8 cellular contexts compared by ENCODE assay signal in genomic region chr12:97308576-97309198, GRCh38.
DNase-seq lines count a peak whose midpoint lies in the region; ATAC-seq and TF ChIP-seq lines count a peak whose summit lies in the region.

No MANE protein-coding gene starts in this region.

- peak; percentile 39 to 69 (median 66) for TF ChIP-seq CTCF in breast epithelium (IDR thresholded peaks at IDR 0.05)

- no peaks in the 10 kb centered on the region for H3K9me3 ChIP-seq in breast epithelium

- TF ChIP-seq POLR2A in breast epithelium (IDR thresholded peaks at IDR 0.05): no peak

- H3K4me1 ChIP-seq in breast epithelium: no peaks in the 10 kb centered on the region

- peak; percentile 38 for ATAC-seq in HG02642 (IDR thresholded peaks at IDR 0.05; ENCODE audit: poor library complexity, unreplicated experiment)
- ATAC-seq in HG02981 (IDR thresholded peaks at IDR 0.05; ENCODE audit: unreplicated experiment): no peak
- ATAC-seq in HG03196 (IDR thresholded peaks at IDR 0.05; ENCODE audit: unreplicated experiment): no peak

- intact Hi-C loops in breast epithelium (cut with DNase I; ENCODE audit: low total_unique reads): no loop called here

- DNase-seq in DMS114 treated with DMSO at 0.1 percent for 48 hours (lab: John Stamatoyannopoulos, UW; ENCODE audit: unreplicated experiment) (peak; percentile 46), NCI-H526 (lab: John Stamatoyannopoulos, UW) (peak; percentile 38 to 69), breast epithelium (ENCODE audit: low spot score in 2 of 2) (no peak), medulla oblongata (ENCODE audit: extremely low spot score) (peak; percentile 83)
- DNase-seq in activated T-cell treated with anti-CD3 and anti-CD28 coated beads, Interleukin-2, amount 50 U/mL, for 1 hour: no peak

- no peaks in the 10 kb centered on the region for H3K36me3 ChIP-seq in breast epithelium

- no peaks in the 10 kb centered on the region for H3K27me3 ChIP-seq in breast epithelium

- no peak overlapping the region for H3K27ac ChIP-seq in breast epithelium

- no peak overlapping the region for H3K4me3 ChIP-seq in breast epithelium

Comparison
In these comparisons a context has a peak if more than half of its experiments do, and no peak if none do; other contexts are left out.
1. DNase-seq: peak in DMS114 treated with DMSO at 0.1 percent for 48 hours (single experiment), NCI-H526 (2 of 2) and medulla oblongata (single experiment); none in breast epithelium (0 of 2) and activated T-cell treated with anti-CD3 and anti-CD28 coated beads, Interleukin-2, amount 50 U/mL, for 1 hour (single experiment).